Comparison of ENCODE assay signal across 8 cellular contexts in the genomic region with DNA sequence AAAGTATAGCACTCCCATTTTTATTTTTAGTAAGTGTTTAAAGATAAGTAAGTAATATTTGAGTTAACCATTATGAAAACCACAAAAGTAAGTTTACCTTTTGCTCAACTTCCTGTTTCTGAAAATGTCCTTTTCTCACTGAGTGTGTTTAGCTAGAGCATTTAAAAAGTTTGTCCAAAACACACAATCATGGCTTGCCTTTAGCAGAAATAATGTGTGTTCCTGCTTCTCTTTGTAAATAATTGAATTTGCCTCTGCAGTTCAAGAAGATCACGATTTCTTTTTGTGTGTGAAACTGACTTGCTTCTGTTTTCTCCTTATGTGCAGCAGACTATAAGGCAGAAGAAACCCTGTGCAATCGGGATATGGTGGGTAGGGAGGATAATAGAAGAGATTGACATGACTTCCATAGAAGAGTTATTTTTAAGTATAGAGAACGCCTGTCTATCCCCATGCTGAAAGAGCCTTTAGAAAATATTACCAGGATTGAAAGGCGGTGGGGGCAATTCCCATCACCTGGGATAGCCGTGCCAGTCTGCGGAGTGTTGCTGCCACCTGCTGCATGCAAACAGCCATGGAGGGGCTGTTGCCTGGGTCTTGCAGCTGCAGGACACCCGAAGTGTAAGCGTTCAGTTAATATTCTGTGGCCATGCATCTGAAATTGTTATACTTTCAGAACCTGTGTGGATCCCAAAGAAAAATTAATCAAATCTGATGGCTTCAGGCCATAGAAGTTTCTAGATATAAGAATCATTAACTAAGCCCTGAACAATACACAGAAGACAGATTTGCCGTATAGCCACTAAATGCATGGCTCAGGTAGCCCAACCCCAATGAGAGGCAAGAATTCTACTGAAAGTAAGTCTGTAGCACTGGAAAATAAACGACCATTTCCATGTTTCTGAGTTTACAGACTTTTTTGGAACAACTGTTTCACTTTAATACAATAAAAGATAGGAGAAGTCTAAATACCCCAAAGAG. TPM values are rescaled to one million over a fixed set of nuclear protein-coding genes. Genes with fewer than 3 reads are reported as not detected.
A peak's percentile ranks its signal among the peaks of the same experiment; 100 is the strongest.
DNase-seq lines count a peak whose midpoint lies in the region; ATAC-seq, FAIRE-seq and TF ChIP-seq lines count a peak whose summit lies in the region.

No MANE protein-coding gene starts in this region.

- peak overlapping the region; percentile 21; the same call in 1 of the 2 replicates for H3K4me2 ChIP-seq in GM12878 (ENCODE audit: control insufficient read depth, insufficient read depth)

- FAIRE-seq in GM12878 (lab: Jason Lieb, UNC): no peak

- H3K9me3 ChIP-seq in T-helper 17 cell (ENCODE audit: control insufficient read depth, low read length, poor library complexity, severe bottlenecking): no peaks in the 10 kb centered on the region
- no peaks in the 10 kb centered on the region for H3K9me3 ChIP-seq in GM12878 (replicated peaks; ENCODE audit: control insufficient read depth, insufficient read depth, low read length)
- no peaks in the 10 kb centered on the region for H3K9me3 ChIP-seq in left lung

- no peak overlapping the region for H3K9ac ChIP-seq in GM12878 (ENCODE audit: control insufficient read depth, insufficient read depth, low read length)

- TF ChIP-seq RAD21 in GM12878 (IDR thresholded peaks at IDR 0.05; ENCODE audit: insufficient read depth, low read depth, low read length): peak; percentile 80

- H3K4me3 Mint-ChIP-seq in T-helper 17 cell: peak overlapping the region; percentile 93

- no peaks in the 10 kb centered on the region for H4K20me1 ChIP-seq in GM12878 (ENCODE audit: control insufficient read depth, insufficient read depth)

- 11% methylated on average over 10 of the region's 10 CpGs for WGBS in GM12878 (ENCODE audit: insufficient coverage, insufficient replicate concordance, low lambda C conversion rate, missing lambda C conversion rate)

- TF ChIP-seq CTCF in GM12872 (IDR thresholded peaks at IDR 0.05; ENCODE audit: insufficient read depth, low read depth, low read length) (peak; percentile 86), GM12878 (IDR thresholded peaks at IDR 0.05 in 2 of 3, conservative IDR thresholded peaks at IDR 0.05 in 1 of 3; ENCODE audit: control insufficient read depth in 2 of 3, extremely low read depth in 1 of 3, insufficient read depth in 1 of 3, low read depth in 3 of 3, low read length in 3 of 3) (peak; percentile 70 to 94 (median 78)), left lung (IDR thresholded peaks at IDR 0.05) (peak; percentile 51 to 59)

- ATAC-seq in GM21825 (IDR thresholded peaks at IDR 0.05; ENCODE audit: unreplicated experiment) (peak; percentile 71), T-helper 17 cell (peak; percentile 61), GM12878 (peak; percentile 89), left lung (peak; percentile 95)

- H3K27ac Mint-ChIP-seq in T-helper 17 cell: no peak overlapping the region

- no peak overlapping the region for H2AFZ ChIP-seq in GM12878 (ENCODE audit: control insufficient read depth, low read depth, low read length)

- no peaks in the 10 kb centered on the region for H3K27me3 Mint-ChIP-seq in T-helper 17 cell

- peak; percentile 30 to 53; a peak in 1 of 4 replicates for TF ChIP-seq EP300 in GM12878 (IDR thresholded peaks at IDR 0.05; ENCODE audit: borderline replicate concordance in 1 of 2, control insufficient read depth in 1 of 2, low read depth in 2 of 2, low read length in 2 of 2)

- in situ Hi-C loops in KBM-7 (cut with MboI; ENCODE audit: low pct_unique_long_range_greater_than_20kb, low sequenced_read_pairs) (no loop called here), GM12878 (cut with MboI) (loop anchor here (10.0 kb wide), 1 partner anchor 1805 kb away; no protein-coding TSS in a partner anchor)

- H3K27ac ChIP-seq in GM12878 (ENCODE audit: control insufficient read depth, insufficient read depth): no peak overlapping the region
- peak overlapping the region in 1 of 2 donors; percentile 50 for H3K27ac ChIP-seq in left lung

- TF ChIP-seq POLR2A in GM12878 (IDR thresholded peaks at IDR 0.05; ENCODE audit: low read depth, low read length): no peak

- POLR2A ChIA-PET in GM12878 (lab: Charles Lee): no interaction called here

- no peaks in the 10 kb centered on the region for H3K79me2 ChIP-seq in GM12878 (ENCODE audit: control insufficient read depth, insufficient read depth, low read length)

- H3K4me1 ChIP-seq in GM12878 (ENCODE audit: control insufficient read depth, insufficient read depth, low read length) (peaks cover 18% of the 10 kb centered on the region), left lung (peaks cover 15 to 21% of the 10 kb centered on the region in 2 donors)

- CTCF ChIA-PET in GM12878 (lab: Yijun Ruan, JAX): interaction anchor here (0.7 to 2.9 kb wide), 17 partner anchors 8 to 1225 kb away, joined by 3 to 16 read pairs (median 3); no protein-coding TSS in a partner anchor

- H3K27me3 ChIP-seq in GM12878 (replicated peaks in 1 of 2; ENCODE audit: control insufficient read depth in 2 of 2, insufficient read depth in 2 of 2, low read length in 1 of 2): no peaks in the 10 kb centered on the region
- no peaks in the 10 kb centered on the region for H3K27me3 ChIP-seq in left lung

- 0 out of 2 replicates have a peak overlapping the region, but pooled peaks have one; percentile 14 for H3K4me3 ChIP-seq in GM12878
- no peak overlapping the region for H3K4me3 ChIP-seq in left lung

- DNase-seq in KBM-7: peak; percentile 57
- peak; percentile 31 to 56 (median 41) for DNase-seq in T-helper 17 cell
- DNase-seq in GM12878 (ENCODE audit: low read depth, low spot score): peak; percentile 38
- peak; percentile 60 to 81 for DNase-seq in left lung
- peak; percentile 48 for DNase-seq in stimulated activated CD8-positive, alpha-beta memory T cell treated with anti-CD3 and anti-CD28 coated beads, Interleukin-12 subunit alpha, Interleukin-12 subunit beta, amount 100 ng/mL, for 4 hours (ENCODE audit: low read depth)
- no peak for DNase-seq in NCI-H1092 (lab: John Stamatoyannopoulos, UW)

- RAD21 ChIA-PET in GM12878 (lab: Charles Lee; ENCODE audit: unreplicated experiment): interaction anchor here (0.9 to 1.8 kb wide), 4 partner anchors 8 to 1225 kb away, joined by 3 to 10 read pairs (median 5); no protein-coding TSS in a partner anchor

- SMC1A ChIA-PET in GM12878 (lab: Charles Lee; ENCODE audit: uncharacterized antibody, unreplicated experiment): interaction anchor here (1.0 to 2.0 kb wide), 9 partner anchors 8 to 1225 kb away, joined by 3 to 13 read pairs (median 3); no protein-coding TSS in a partner anchor

- BruUV-seq in GM12878 (replicated peaks; lab: Mats Ljungman, UMichigan): no TSS peak

- intact Hi-C loops in GM12878 (cut with micrococcal nuclease; ENCODE audit: unreplicated experiment): loop anchor here (1.0 to 10.0 kb wide), 4 partner anchors 332 to 1807 kb away; no protein-coding TSS in a partner anchor
- intact Hi-C loops in left lung (cut with DNase I): no loop called here

- H3K36me3 Mint-ChIP-seq in T-helper 17 cell (ENCODE audit: low read depth): no peaks in the 10 kb centered on the region

- H3K36me3 ChIP-seq in GM12878 (ENCODE audit: control insufficient read depth in 2 of 2, insufficient read depth in 2 of 2, low read length in 1 of 2) (no peaks in the 10 kb centered on the region), left lung (no peaks in the 10 kb centered on the region)

- H3K4me1 Mint-ChIP-seq in T-helper 17 cell: peaks cover 53% of the 10 kb centered on the region

RNA-seq across cellular contexts. Expression of a gene that starts 2.4 kb away (rescaled TPM):
- 100 to 1,000 TPM; 190 to 201 TPM for total RNA-seq in T-helper 17 cell
- 0.71 and 0.81 TPM in 2 replicates for total RNA-seq in GM12878 (2013; cell fraction: nucleolus; rRNA removed)
- 0.22 and 0.34 TPM in 2 replicates for total RNA-seq in GM12878 (2014; rRNA removed)
- total RNA-seq in GM12878 (2014; rRNA removed; fragmentation: Illumina TruSeq; extraction: Trizol): 0.23 and 0.36 TPM in 2 replicates
- 0.45 and 0.97 TPM in 2 replicates for total RNA-seq in GM12878 (2021)
- not detected for polyA plus RNA-seq in GM12878 (2011; ENCODE audit: low read depth)
- polyA plus RNA-seq in GM12878 (2011; rRNA removed): 10.1 and 13.4 TPM in 2 replicates
- 4.3 and 6.4 TPM in 2 replicates for polyA plus RNA-seq in GM12878 (2011; cell fraction: cytosol; rRNA removed)
- 4.1 and 5.7 TPM in 2 replicates for polyA plus RNA-seq in GM12878 (2011; cell fraction: nucleus; rRNA removed)
- 0.29 and 0.69 TPM in 2 replicates for polyA plus RNA-seq in GM12878 (2012)
- 0.47 and 0.59 TPM in 2 replicates for polyA plus RNA-seq in GM12878 (2014; fragmentation: Illumina TruSeq; extraction: Trizol)
- 1 to 10 TPM in 1 of 2 experiments, under 1 TPM in 1; 0.47 to 1.1 TPM for polyA plus RNA-seq in GM12878 (2014; fragmentation: Nextera tagmentation; extraction: Ambion mirVana)
- polyA plus RNA-seq in GM12878 (2014; rRNA removed): 0.19 and 0.41 TPM in 2 replicates
- polyA plus RNA-seq in GM12878 (2016; fragmentation: Nextera tagmentation; extraction: Ambion mirVana): under 1 TPM; 0.13 to 0.75 TPM
- polyA minus RNA-seq in GM12878 (2011; rRNA and poly(A)+ RNA removed): 8.7 and 12.7 TPM in 2 replicates
- polyA minus RNA-seq in GM12878 (2011; cell fraction: cytosol; rRNA and poly(A)+ RNA removed): 1.5 and 2.0 TPM in 2 replicates
- polyA minus RNA-seq in GM12878 (2011; cell fraction: nucleus; rRNA and poly(A)+ RNA removed): 11.2 and 18.9 TPM in 2 replicates
- 1 to 10 TPM; 2.9 to 5.3 TPM for total RNA-seq in left lung

RNA-seq across cellular contexts. Expression of a gene that starts 55.5 kb away (rescaled TPM):
- total RNA-seq in T-helper 17 cell: under 1 TPM; 0.12 to 0.13 TPM
- not detected in 2 replicates for total RNA-seq in GM12878 (2013; cell fraction: nucleolus; rRNA removed)
- total RNA-seq in GM12878 (2014; rRNA removed): 0.06 and 0.22 TPM in 2 replicates
- 0.04 and 0.18 TPM in 2 replicates for total RNA-seq in GM12878 (2014; rRNA removed; fragmentation: Illumina TruSeq; extraction: Trizol)
- total RNA-seq in GM12878 (2021): 0.08 and 0.32 TPM in 2 replicates
- not detected for polyA plus RNA-seq in GM12878 (2011; ENCODE audit: low read depth)
- polyA plus RNA-seq in GM12878 (2011; rRNA removed): 0.12 and 0.16 TPM in 2 replicates
- polyA plus RNA-seq in GM12878 (2011; cell fraction: cytosol; rRNA removed): 0.07 and 0.10 TPM in 2 replicates
- polyA plus RNA-seq in GM12878 (2011; cell fraction: nucleus; rRNA removed): 0.09 and 0.13 TPM in 2 replicates
- 0.04 TPM in 1 of 2 replicates, not detected in the other for polyA plus RNA-seq in GM12878 (2012)
- 0.11 and 0.12 TPM in 2 replicates for polyA plus RNA-seq in GM12878 (2014; fragmentation: Illumina TruSeq; extraction: Trizol)
- under 1 TPM in 1 of 2 experiments, not detected in 1; 0.02 TPM for polyA plus RNA-seq in GM12878 (2014; fragmentation: Nextera tagmentation; extraction: Ambion mirVana)
- polyA plus RNA-seq in GM12878 (2014; rRNA removed): 0.06 and 0.24 TPM in 2 replicates
- not detected for polyA plus RNA-seq in GM12878 (2016; fragmentation: Nextera tagmentation; extraction: Ambion mirVana)
- 0.10 TPM in 1 of 2 replicates, not detected in the other for polyA minus RNA-seq in GM12878 (2011; rRNA and poly(A)+ RNA removed)
- polyA minus RNA-seq in GM12878 (2011; cell fraction: cytosol; rRNA and poly(A)+ RNA removed): not detected in 2 replicates
- not detected in 2 replicates for polyA minus RNA-seq in GM12878 (2011; cell fraction: nucleus; rRNA and poly(A)+ RNA removed)
- 10 to 100 TPM; 11.3 to 19.2 TPM for total RNA-seq in left lung

Comparison
In these comparisons a context has a peak if more than half of its experiments do, and no peak if none do; other contexts are left out.
1. RNA of a gene that starts 2.4 kb away (total RNA-seq): 190 to 201 TPM in T-helper 17 cell; 2.9 to 5.3 TPM in left lung and 0.22 to 0.97 TPM in GM12878; every median in the first group is over 10 times any median in the second.
2. RNA of a gene that starts 55.5 kb away (total RNA-seq): 11.3 to 19.2 TPM in left lung; 0.12 to 0.13 TPM in T-helper 17 cell and 0.04 to 0.32 TPM in GM12878; every median in the first group is over 4 times any median in the second.
3. Peak in every context shown above with its lines, with median percentiles within 50 percentile points of each other: CTCF ChIP-seq and ATAC-seq.